36 cellular contexts compared by ENCODE assay signal in genomic region chr14:68226523-68226922, GRCh38.
"Had no signal": no experiment of that assay in that cellular context is flagged by ENCODE, and none has a peak within 500 bp of the region (broad histone marks: within the 10 kb centered on the region; RNA-seq: fewer than 3 reads in every experiment).

No MANE protein-coding gene starts in this region.

- H3K4me3 ChIP-seq: ascending aorta, body of pancreas, breast epithelium had no signal

- H3K27me3 ChIP-seq: ascending aorta, body of pancreas, brain microvascular endothelial cell, breast epithelium had no signal

- H3K36me3 ChIP-seq: ascending aorta, brain microvascular endothelial cell, breast epithelium had no signal

- FAIRE-seq: TTC549 had no signal

- H3K4me1 Mint-ChIP-seq: activated B cell treated with CpG ODN at 0.5 μM for 24 hours had no signal

- H3K9me3 Mint-ChIP-seq: activated B cell treated with CpG ODN at 0.5 μM for 24 hours; activated CD4-positive, alpha-beta memory T cell treated with anti-CD3 and anti-CD28 coated beads for 36 hours; activated naive CD4-positive, alpha-beta T cell treated with anti-CD3 and anti-CD28 coated beads for 36 hours; T-helper 2 cell treated with Interferon-gamma antibody and Interleukin-4, amounts not matched to agents 5 μg/mL and 100 μg/mL, for 36 hours had no signal

- H3K9me3 ChIP-seq: ascending aorta, body of pancreas, breast epithelium had no signal

- DNase-seq: activated B cell treated with CpG ODN at 0.5 μM for 24 hours; activated CD4-positive, alpha-beta memory T cell treated with anti-CD3 and anti-CD28 coated beads for 36 hours; activated CD4-positive, alpha-beta T cell treated with anti-CD3 and anti-CD28 coated beads for 4 hours; activated CD4-positive, alpha-beta T cell treated with anti-CD3 and anti-CD28 coated beads, Interleukin-2, amount 10 ng/mL, durations not matched to agents 24 days and 14 days; activated CD4-positive, alpha-beta T cell treated with anti-CD3 and anti-CD28 coated beads, Interleukin-2, amount 50 U/mL, for 1 hour; activated CD4-positive, alpha-beta T cell treated with anti-CD3 and anti-CD28 coated beads, Interleukin-2, amount 50 U/mL, for 4 hours; activated CD4-positive, CD25-positive, alpha-beta regulatory T cell treated with anti-CD3 and anti-CD28 coated beads, Interleukin-2, amount 50 U/mL, for 72 hours; activated CD8-positive, alpha-beta memory T cell treated with anti-CD3 and anti-CD28 coated beads, Interleukin-2, amount 50 U/mL, for 4 hours; activated CD8-positive, alpha-beta T cell treated with anti-CD3 and anti-CD28 coated beads for 36 hours; activated effector memory CD4-positive, alpha-beta T cell treated with anti-CD3 and anti-CD28 coated beads, Interleukin-2, amount 50 U/mL, for 16 hours; activated gamma-delta T cell treated with Interleukin-2 at 50 U/mL for 16 hours; activated naive CD4-positive, alpha-beta T cell; activated naive CD4-positive, alpha-beta T cell treated with anti-CD3 and anti-CD28 coated beads for 36 hours; activated naive CD4-positive, alpha-beta T cell treated with anti-CD3 and anti-CD28 coated beads, Interleukin-2, amount 50 U/mL, for 16 hours; activated naive CD8-positive, alpha-beta T cell treated with anti-CD3 and anti-CD28 coated beads for 36 hours; activated T-cell treated with anti-CD3 and anti-CD28 coated beads for 4 hours; activated T-cell treated with anti-CD3 and anti-CD28 coated beads, Interleukin-2, amount 50 U/mL, for 1 hour; activated T-cell treated with anti-CD3 and anti-CD28 coated beads, Interleukin-2, amount 50 U/mL, for 4 hours; activated T-cell treated with anti-CD3 and anti-CD28 coated beads, Interleukin-2, amount 50 U/mL, for 72 hours; amygdala; anterior cingulate cortex; body of pancreas; brain microvascular endothelial cell; central memory CD4-positive, alpha-beta T cell; T-helper 1 cell; T-helper 2 cell; T-helper 9 cell had no signal

- ATAC-seq: activated CD8-positive, alpha-beta T cell treated with anti-CD3 and anti-CD28 coated beads for 36 hours; activated naive CD4-positive, alpha-beta T cell treated with anti-CD3 and anti-CD28 coated beads, Interleukin-2, amount 50 U/mL, for 72 hours; activated T-cell treated with anti-CD3 and anti-CD28 coated beads, Interleukin-2, amount 50 U/mL, for 4 hours; activated T-cell treated with anti-CD3 and anti-CD28 coated beads, Interleukin-2, amount 50 U/mL, for 72 hours; activated T-helper 17 cell treated with anti-CD3 and anti-CD28 coated beads, Interleukin-2, amount 50 U/mL, for 72 hours; body of pancreas had no signal

- H3K27me3 Mint-ChIP-seq: activated B cell treated with CpG ODN at 0.5 μM for 24 hours; activated CD4-positive, alpha-beta memory T cell treated with anti-CD3 and anti-CD28 coated beads for 36 hours; activated CD4-positive, alpha-beta T cell treated with anti-CD3 and anti-CD28 coated beads, Interleukin-2, amount 10 ng/mL, durations not matched to agents 24 days and 14 days; activated CD8-positive, alpha-beta T cell treated with anti-CD3 and anti-CD28 coated beads for 36 hours; activated naive CD8-positive, alpha-beta T cell treated with anti-CD3 and anti-CD28 coated beads for 36 hours; activated T-helper 17 cell treated with anti-CD3 and anti-CD28 coated beads, Interleukin-2, amount 50 U/mL, for 72 hours had no signal

- H3K36me3 Mint-ChIP-seq: activated CD4-positive, alpha-beta memory T cell treated with anti-CD3 and anti-CD28 coated beads for 36 hours had no signal

- H3K27ac ChIP-seq: ascending aorta, body of pancreas, brain microvascular endothelial cell, breast epithelium, VCaP had no signal

- H3K27ac Mint-ChIP-seq: activated B cell treated with CpG ODN at 0.5 μM for 24 hours; activated CD4-positive, alpha-beta memory T cell treated with anti-CD3 and anti-CD28 coated beads for 36 hours; activated CD4-positive, alpha-beta T cell treated with anti-CD3 and anti-CD28 coated beads, Interleukin-2, amount 10 ng/mL, durations not matched to agents 24 days and 14 days; activated CD8-positive, alpha-beta T cell treated with anti-CD3 and anti-CD28 coated beads for 36 hours; activated naive CD4-positive, alpha-beta T cell treated with anti-CD3 and anti-CD28 coated beads for 36 hours; activated naive CD4-positive, alpha-beta T cell treated with anti-CD3 and anti-CD28 coated beads, Interleukin-2, amount 50 U/mL, for 72 hours; activated naive CD8-positive, alpha-beta T cell treated with anti-CD3 and anti-CD28 coated beads for 36 hours; activated T-cell treated with anti-CD3 and anti-CD28 coated beads, Interleukin-2, amount 50 U/mL, for 72 hours; activated T-helper 1 cell treated with anti-CD3 and anti-CD28 coated beads, Interleukin-12 subunit alpha, Interleukin-12 subunit beta, Interleukin-2, Interleukin-4 antibody, amounts not matched to agents 30 ng/mL and 10 ng/mL and 1 ng/mL, durations not matched to agents 14 hours and 24 hours and 36 hours; activated T-helper 17 cell treated with anti-CD3 and anti-CD28 coated beads, Interleukin-2, amount 50 U/mL, for 72 hours; T-helper 1 cell treated with Interleukin-12 subunit alpha and Interleukin-12 subunit beta and Interleukin-4 antibody, amounts not matched to agents 30 μg/mL and 1 μg/mL, for 36 hours; T-helper 2 cell treated with Interferon-gamma antibody and Interleukin-4, amounts not matched to agents 5 μg/mL and 100 μg/mL, for 36 hours had no signal

- H3K4me3 Mint-ChIP-seq: activated B cell treated with CpG ODN at 0.5 μM for 24 hours; activated CD4-positive, alpha-beta memory T cell treated with anti-CD3 and anti-CD28 coated beads for 36 hours; activated CD4-positive, alpha-beta T cell treated with anti-CD3 and anti-CD28 coated beads, Interleukin-2, amount 10 ng/mL, durations not matched to agents 24 days and 14 days; activated CD8-positive, alpha-beta T cell treated with anti-CD3 and anti-CD28 coated beads for 36 hours; activated naive CD4-positive, alpha-beta T cell treated with anti-CD3 and anti-CD28 coated beads for 36 hours; activated naive CD8-positive, alpha-beta T cell treated with anti-CD3 and anti-CD28 coated beads for 36 hours; activated T-cell treated with anti-CD3 and anti-CD28 coated beads, Interleukin-2, amount 50 U/mL, for 4 hours; activated T-cell treated with anti-CD3 and anti-CD28 coated beads, Interleukin-2, amount 50 U/mL, for 72 hours; activated T-helper 1 cell treated with anti-CD3 and anti-CD28 coated beads, Interleukin-12 subunit alpha, Interleukin-12 subunit beta, Interleukin-2, Interleukin-4 antibody, amounts not matched to agents 30 ng/mL and 10 ng/mL and 1 ng/mL, durations not matched to agents 14 hours and 24 hours and 36 hours; activated T-helper 17 cell treated with anti-CD3 and anti-CD28 coated beads, Interleukin-2, amount 50 U/mL, for 72 hours; T-helper 1 cell treated with Interleukin-12 subunit alpha and Interleukin-12 subunit beta and Interleukin-4 antibody, amounts not matched to agents 30 μg/mL and 1 μg/mL, for 36 hours; T-helper 2 cell treated with Interferon-gamma antibody and Interleukin-4, amounts not matched to agents 5 μg/mL and 100 μg/mL, for 36 hours had no signal
